Comparison of ENCODE assay signal across 8 cellular contexts in genomic region chr1:208207388-208208131, GRCh38. TPM values are rescaled to one million over a fixed set of nuclear protein-coding genes. Genes with fewer than 3 reads are reported as not detected.
A peak's percentile ranks its signal among the peaks of the same experiment; 100 is the strongest.
DNase-seq lines count a peak whose midpoint lies in the region; ATAC-seq and TF ChIP-seq lines count a peak whose summit lies in the region.

No MANE protein-coding gene starts in this region.

- H3K4me1 Mint-ChIP-seq in GM23338 (peaks cover 7% of the 10 kb centered on the region), glutamatergic neuron (ENCODE audit: low read depth, unreplicated experiment) (no peaks in the 10 kb centered on the region)

- H3K27ac ChIP-seq in GM23338 (ENCODE audit: low read depth) (no peak overlapping the region), RWPE1 (peak overlapping the region; percentile 94)

- CTCF ChIA-PET in RWPE1 (lab: Yijun Ruan, JAX): interaction anchor here (0.6 to 0.9 kb wide), 3 partner anchors 37 to 411 kb away, joined by 3 to 8 read pairs (median 3); no protein-coding TSS in a partner anchor

- no peaks in the 10 kb centered on the region for H3K27me3 ChIP-seq in GM23338 (ENCODE audit: insufficient read depth)
- no peaks in the 10 kb centered on the region for H3K27me3 ChIP-seq in skeletal muscle satellite cell (ENCODE audit: control insufficient read depth, insufficient read depth, low read length)

- H3K79me2 ChIP-seq in GM23338 (replicated peaks; ENCODE audit: insufficient read depth): no peaks in the 10 kb centered on the region

- no peak for ATAC-seq in GM23338
- no peak for ATAC-seq in GM18861 (IDR thresholded peaks at IDR 0.05; ENCODE audit: unreplicated experiment)

- H3K4me1 ChIP-seq in GM23338 (ENCODE audit: insufficient read depth) (no peaks in the 10 kb centered on the region), skeletal muscle satellite cell (ENCODE audit: control insufficient read depth, insufficient read depth, low read length) (peaks cover 92% of the 10 kb centered on the region)

- H3K36me3 Mint-ChIP-seq in GM23338 (ENCODE audit: low read depth) (no peaks in the 10 kb centered on the region), glutamatergic neuron (ENCODE audit: unreplicated experiment) (no peaks in the 10 kb centered on the region)

- no peak overlapping the region for H3K27ac Mint-ChIP-seq in GM23338
- H3K27ac Mint-ChIP-seq in glutamatergic neuron (ENCODE audit: unreplicated experiment): no peak overlapping the region

- H3K4me3 ChIP-seq in GM23338 (no peak overlapping the region), skeletal muscle satellite cell (ENCODE audit: low read length) (peak overlapping the region; percentile 16)

- H2AFZ ChIP-seq in GM23338: no peak overlapping the region

- TF ChIP-seq CTCF in GM23338 (conservative IDR thresholded peaks at IDR 0.05; ENCODE audit: low read depth in 2 of 2): no peak
- TF ChIP-seq CTCF in RWPE1 (conservative IDR thresholded peaks at IDR 0.05; ENCODE audit: low read depth): no peak
- no peak for TF ChIP-seq CTCF in glutamatergic neuron (IDR thresholded peaks at IDR 0.05; ENCODE audit: partially characterized antibody, unreplicated experiment)

- H4K20me1 ChIP-seq in GM23338 (replicated peaks; ENCODE audit: insufficient read depth): no peaks in the 10 kb centered on the region

- POLR2A ChIA-PET in RWPE1 (lab: Yijun Ruan, JAX; ENCODE audit: low non-redundant PET): interaction anchor here (0.7 to 0.9 kb wide), 2 partner anchors 12 to 1524 kb away, joined by 3 to 4 read pairs; no protein-coding TSS in a partner anchor

- H3K9me3 ChIP-seq in skeletal muscle satellite cell (replicated peaks; ENCODE audit: low read length): no peaks in the 10 kb centered on the region

- H3K9me2 ChIP-seq in GM23338 (ENCODE audit: insufficient read depth): 0 out of 2 replicates have a peak, but pooled peaks cover 6% of the 10 kb centered on the region

- no peaks in the 10 kb centered on the region for H3F3A ChIP-seq in GM23338 (replicated peaks; ENCODE audit: low read depth)

- DNase-seq in GM23338 (ENCODE audit: low spot score) (peak; percentile 17), RWPE1 (ENCODE audit: low spot score) (peak; percentile 91), fibroblast of the conjunctiva (ENCODE audit: low read depth) (peak; percentile 50), middle frontal gyrus (ENCODE audit: extremely low spot score, low spot score) (no peak), glutamatergic neuron (no peak)
- DNase-seq in activated CD4-positive, CD25-positive, alpha-beta regulatory T cell (lab: John Stamatoyannopoulos, UW): no peak

- H3K9me3 Mint-ChIP-seq in GM23338 (no peaks in the 10 kb centered on the region), glutamatergic neuron (ENCODE audit: unreplicated experiment) (peaks cover 2% of the 10 kb centered on the region)

- H3K4me2 ChIP-seq in GM23338: no peak overlapping the region
- peak overlapping the region; percentile 38 for H3K4me2 ChIP-seq in skeletal muscle satellite cell (ENCODE audit: low read length)

- H3K36me3 ChIP-seq in GM23338 (ENCODE audit: insufficient read depth): no peaks in the 10 kb centered on the region
- peaks cover 62% of the 10 kb centered on the region for H3K36me3 ChIP-seq in skeletal muscle satellite cell (ENCODE audit: insufficient read depth, low read length)

- peak overlapping the region; percentile 78 for H3K9ac ChIP-seq in skeletal muscle satellite cell (ENCODE audit: low read depth, low read length)

- H3K27me3 Mint-ChIP-seq in GM23338 (ENCODE audit: insufficient read depth, low read depth, poor library complexity): no peaks in the 10 kb centered on the region
- no peaks in the 10 kb centered on the region for H3K27me3 Mint-ChIP-seq in glutamatergic neuron (ENCODE audit: unreplicated experiment)

- H3K4me3 Mint-ChIP-seq in GM23338 (no peak overlapping the region), glutamatergic neuron (ENCODE audit: unreplicated experiment) (no peak overlapping the region)

TF ChIP-seq in GM23338, 12 proteins besides CTCF, POLR2A, EP300 and RAD21 (continues in another document):
- no peak for TF ChIP-seq CREB1 (CRISPR knock-in tag; IDR thresholded peaks at IDR 0.05; ENCODE audit: low read depth)
- no peak for TF ChIP-seq STAT1 (IDR thresholded peaks at IDR 0.05; ENCODE audit: unreplicated experiment)
- TF ChIP-seq NANOG (IDR thresholded peaks at IDR 0.05; ENCODE audit: borderline replicate concordance): no peak
- TF ChIP-seq EZH2phosphoT487 (IDR thresholded peaks at IDR 0.05; ENCODE audit: unreplicated experiment): no peak
- TF ChIP-seq, protein P1, sequence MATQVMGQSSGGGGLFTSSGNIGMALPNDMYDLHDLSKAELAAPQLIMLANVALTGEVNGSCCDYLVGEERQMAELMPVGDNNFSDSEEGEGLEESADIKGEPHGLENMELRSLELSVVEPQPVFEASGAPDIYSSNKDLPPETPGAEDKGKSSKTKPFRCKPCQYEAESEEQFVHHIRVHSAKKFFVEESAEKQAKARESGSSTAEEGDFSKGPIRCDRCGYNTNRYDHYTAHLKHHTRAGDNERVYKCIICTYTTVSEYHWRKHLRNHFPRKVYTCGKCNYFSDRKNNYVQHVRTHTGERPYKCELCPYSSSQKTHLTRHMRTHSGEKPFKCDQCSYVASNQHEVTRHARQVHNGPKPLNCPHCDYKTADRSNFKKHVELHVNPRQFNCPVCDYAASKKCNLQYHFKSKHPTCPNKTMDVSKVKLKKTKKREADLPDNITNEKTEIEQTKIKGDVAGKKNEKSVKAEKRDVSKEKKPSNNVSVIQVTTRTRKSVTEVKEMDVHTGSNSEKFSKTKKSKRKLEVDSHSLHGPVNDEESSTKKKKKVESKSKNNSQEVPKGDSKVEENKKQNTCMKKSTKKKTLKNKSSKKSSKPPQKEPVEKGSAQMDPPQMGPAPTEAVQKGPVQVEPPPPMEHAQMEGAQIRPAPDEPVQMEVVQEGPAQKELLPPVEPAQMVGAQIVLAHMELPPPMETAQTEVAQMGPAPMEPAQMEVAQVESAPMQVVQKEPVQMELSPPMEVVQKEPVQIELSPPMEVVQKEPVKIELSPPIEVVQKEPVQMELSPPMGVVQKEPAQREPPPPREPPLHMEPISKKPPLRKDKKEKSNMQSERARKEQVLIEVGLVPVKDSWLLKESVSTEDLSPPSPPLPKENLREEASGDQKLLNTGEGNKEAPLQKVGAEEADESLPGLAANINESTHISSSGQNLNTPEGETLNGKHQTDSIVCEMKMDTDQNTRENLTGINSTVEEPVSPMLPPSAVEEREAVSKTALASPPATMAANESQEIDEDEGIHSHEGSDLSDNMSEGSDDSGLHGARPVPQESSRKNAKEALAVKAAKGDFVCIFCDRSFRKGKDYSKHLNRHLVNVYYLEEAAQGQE (IDR thresholded peaks at IDR 0.05; ENCODE audit: unreplicated experiment): no peak

RNA-seq across cellular contexts. Expression of gene PLXNA2, which starts 36.6 kb away (rescaled TPM):
- 1.8 and 3.2 TPM in 2 replicates for total RNA-seq in GM23338 (2014; rRNA removed; shearing (Covaris generic))
- 0.40 and 0.45 TPM in 2 replicates for polyA plus RNA-seq in GM23338 (2016; fragmentation: Nextera tagmentation; extraction: Ambion mirVana)
- total RNA-seq in skeletal muscle satellite cell (2012; rRNA removed): 13.4 and 18.3 TPM in 2 replicates
- 66.0 TPM for total RNA-seq in glutamatergic neuron (ENCODE audit: unreplicated experiment)

Comparison
In these comparisons a context has a peak if more than half of its experiments do, and no peak if none do; other contexts are left out.
1. DNase-seq: peak in GM23338 (single experiment), RWPE1 (single experiment) and fibroblast of the conjunctiva (single experiment); none in middle frontal gyrus (single experiment), glutamatergic neuron (single experiment) and activated CD4-positive, CD25-positive, alpha-beta regulatory T cell (0 of 4).
2. RNA of gene PLXNA2, which starts 36.6 kb away (total RNA-seq): 66.0 TPM in glutamatergic neuron (single experiment); 1.8 to 3.2 TPM in GM23338; every median in the first group is over 10 times any median in the second.